ENCODE assay signal across 23 cellular contexts in the genomic region with DNA sequence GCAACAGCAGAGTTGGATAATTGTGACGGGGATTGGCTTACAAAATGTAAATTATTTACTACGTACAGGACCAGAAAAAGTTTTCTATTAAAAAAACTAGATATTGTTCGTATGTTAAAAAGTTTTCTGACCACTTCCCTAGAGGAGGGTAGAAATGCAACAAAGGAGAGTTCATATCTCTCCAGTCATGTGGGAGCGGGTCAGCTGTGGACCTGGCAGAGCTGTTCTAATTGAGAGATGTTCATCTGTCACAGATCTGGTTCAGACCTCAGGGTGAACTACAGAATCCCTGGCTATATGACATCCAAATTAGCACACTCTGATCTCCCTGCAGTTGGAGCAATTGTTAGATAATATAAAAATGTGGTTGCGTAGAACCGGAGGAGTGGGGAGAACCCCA.
DNase-seq lines count a peak whose midpoint lies in the region; ATAC-seq, FAIRE-seq and TF ChIP-seq lines count a peak whose summit lies in the region.
"Had no signal": no experiment of that assay in that cellular context is flagged by ENCODE, and none has a peak within 500 bp of the region (broad histone marks: within the 10 kb centered on the region; RNA-seq: fewer than 3 reads in every experiment).

No MANE protein-coding gene starts in this region.

- 36 to 47% methylated on average over 6 of the region's 6 CpGs for WGBS in pancreas, 2 donors

- in situ Hi-C loops in Panc1 (cut with HindIII; ENCODE audit: low pct_unique_long_range_greater_than_20kb, low sequenced_read_pairs), result no loop called here

- H3K27me3 ChIP-seq in BE2C (no peaks in the 10 kb centered on the region), Panc1 (ENCODE audit: control insufficient read depth, insufficient read depth, low read length) (no peaks in the 10 kb centered on the region), pancreas (no peaks in the 10 kb centered on the region)
- H3K27me3 ChIP-seq: BLaER1 had no signal

- peak overlapping the region; percentile 44; the same call in 1 of the 2 replicates for H3K27ac ChIP-seq in Panc1 (ENCODE audit: low read length)
- no peak overlapping the region for H3K27ac ChIP-seq in pancreas
- H3K27ac ChIP-seq: 22Rv1, A549, BLaER1 had no signal

- H3K36me3 ChIP-seq in BE2C (no peaks in the 10 kb centered on the region), Panc1 (ENCODE audit: control insufficient read depth, insufficient read depth, low read length) (no peaks in the 10 kb centered on the region), pancreas (no peaks in the 10 kb centered on the region)
- H3K36me3 ChIP-seq: BLaER1 had no signal

- H3K9me3 ChIP-seq in BE2C (no peaks in the 10 kb centered on the region), Panc1 (ENCODE audit: control insufficient read depth, insufficient read depth, low read depth, low read length) (no peaks in the 10 kb centered on the region), pancreas (no peaks in the 10 kb centered on the region)
- H3K9me3 ChIP-seq: A549, BLaER1 had no signal

- DNase-seq in BE2C, result peak; percentile 24
- no peak for DNase-seq in Panc1 (ENCODE audit: low read depth, low spot score)
- peak in 1 of 6 donors; percentile 21 for DNase-seq in pancreas
- no peak for DNase-seq in GF-D8 (lab: John Stamatoyannopoulos, UW)
- no peak for DNase-seq in iPS-NIHi7 (ENCODE audit: extremely low spot score)
- DNase-seq: AML-193; C1 segment of cervical spinal cord; CD4-positive, alpha-beta memory T cell; CD4-positive, CD25-positive, alpha-beta regulatory T cell; CD8-positive, alpha-beta memory T cell; COR-L47; DMS 273 treated with DMSO at 0.1 percent for 48 hours; DMS153; DMS53; DMS79; DND-41; EL; GDM1 had no signal

- no peak for TF ChIP-seq CTCF in BE2C (IDR thresholded peaks at IDR 0.05; ENCODE audit: low read depth, low read length)
- no peak for TF ChIP-seq CTCF in Panc1 (IDR thresholded peaks at IDR 0.05)
- no peak for TF ChIP-seq CTCF in pancreas (IDR thresholded peaks at IDR 0.05)

- POLR2A ChIA-PET in Panc1 (lab: Charles Lee), result no interaction called here

- CTCF ChIA-PET in Panc1 (lab: Charles Lee), result no interaction called here

- H3K4me1 ChIP-seq in BE2C, result peaks cover 11% of the 10 kb centered on the region; the same call in 1 of the 2 replicates
- no peaks in the 10 kb centered on the region for H3K4me1 ChIP-seq in Panc1 (ENCODE audit: control insufficient read depth, insufficient read depth, low read length)
- peaks cover 1 to 16% (median 10%) of the 10 kb centered on the region in 3 donors for H3K4me1 ChIP-seq in pancreas
- H3K4me1 ChIP-seq: A549 had no signal

- ATAC-seq in Panc1 (no peak), pancreas (peak; percentile 54 to 71 (median 56)), GM18870 (IDR thresholded peaks at IDR 0.05; ENCODE audit: unreplicated experiment) (no peak)
- ATAC-seq: A549 had no signal

- H3K4me3 ChIP-seq in BE2C (ENCODE audit: low read depth, low read length) (no peak overlapping the region), Panc1 (ENCODE audit: low read depth in 2 of 2, low read length in 2 of 2) (no peak overlapping the region), pancreas (no peak overlapping the region)
- H3K4me3 ChIP-seq: A549, BLaER1 had no signal

- intact Hi-C loops in Panc1 (cut with micrococcal nuclease; ENCODE audit: unreplicated experiment) (no loop called here), pancreas (cut with DNase I) (no loop called here)

- BruUV-seq in Panc1 (replicated peaks; lab: Mats Ljungman, UMichigan), result no TSS peak

- no peak for FAIRE-seq in pancreas (lab: Jason Lieb, UNC)
- FAIRE-seq: A549, GM12891 had no signal

Comparison
In these comparisons a context has a peak if more than half of its experiments do, and no peak if none do; other contexts are left out.
1. ATAC-seq: peak in pancreas (4 of 4); none in Panc1 (single experiment) and GM18870 (single experiment).